In the genomic region with DNA sequence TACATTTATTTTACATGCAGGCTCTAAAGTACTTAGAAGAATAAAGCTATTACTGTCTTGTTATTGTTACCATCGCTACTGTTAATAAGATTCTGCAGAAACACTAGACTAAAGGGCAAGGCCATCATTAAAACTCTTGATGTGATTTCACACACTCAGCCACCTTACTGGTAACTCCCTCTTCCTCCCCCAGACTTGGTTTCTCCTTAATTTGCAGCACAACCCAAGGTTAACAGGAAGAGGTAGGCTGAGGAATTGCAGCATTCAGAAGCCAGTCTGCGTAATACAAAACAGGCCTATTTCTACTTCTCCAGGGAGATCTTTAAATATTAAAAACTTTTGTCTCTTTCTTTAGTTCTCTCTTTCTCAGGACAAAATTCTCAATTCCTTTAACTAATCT, we compare ENCODE assay signal across 26 cellular contexts.
"Had no signal": no experiment of that assay in that cellular context is flagged by ENCODE, and none has a peak within 500 bp of the region (broad histone marks: within the 10 kb centered on the region; RNA-seq: fewer than 3 reads in every experiment).

No MANE protein-coding gene starts in this region.

- DNase-seq: activated CD4-positive, alpha-beta T cell treated with anti-CD3 and anti-CD28 coated beads for 36 hours; activated CD4-positive, alpha-beta T cell treated with anti-CD3 and anti-CD28 coated beads, Interleukin-2, amount 50 U/mL, for 1 hour; activated CD4-positive, CD25-positive, alpha-beta regulatory T cell; activated CD8-positive, alpha-beta memory T cell treated with anti-CD3 and anti-CD28 coated beads, Interleukin-2, amount 50 U/mL, for 48 hours; activated CD8-positive, alpha-beta T cell treated with anti-CD3 and anti-CD28 coated beads for 36 hours; activated naive CD4-positive, alpha-beta T cell treated with anti-CD3 and anti-CD28 coated beads, Interleukin-2, amount 50 U/mL, for 16 hours; activated naive CD8-positive, alpha-beta T cell treated with anti-CD3 and anti-CD28 coated beads, Interleukin-2, amount 10 ng/mL, durations not matched to agents 7 days and 5 days; activated T-cell treated with anti-CD3 and anti-CD28 coated beads, Interleukin-2, amount 50 U/mL, for 1 hour; adrenal gland; anterior cingulate cortex; caudate nucleus; MM.1S; NCI-H1105 treated with DMSO at 0.1 percent for 48 hours; NCI-H146; NCI-H187 treated with DMSO at 0.1 percent for 48 hours; NCI-H2081 treated with DMSO at 0.1 percent for 48 hours; NCI-H2171 treated with DMSO at 0.1 percent for 48 hours; NCI-H226; NCI-H510A; NCI-H526 treated with DMSO at 0.1 percent for 48 hours; PC-9; SHP77 treated with DMSO at 0.1 percent for 48 hours; T-cell; T-helper 2 cell; T1000 had no signal

- H2AFZ ChIP-seq: PC-9 had no signal

- H3K27ac ChIP-seq: adrenal gland, breast epithelium, PC-9 had no signal

- H3K4me2 ChIP-seq: PC-9 had no signal

- H3K27me3 ChIP-seq: adrenal gland, breast epithelium had no signal

- ATAC-seq: activated CD4-positive, alpha-beta T cell treated with anti-CD3 and anti-CD28 coated beads for 36 hours; activated CD8-positive, alpha-beta T cell treated with anti-CD3 and anti-CD28 coated beads for 36 hours; T-cell had no signal

- H3K36me3 ChIP-seq: adrenal gland, breast epithelium had no signal

- H3K4me1 ChIP-seq: breast epithelium had no signal

- H3K4me3 ChIP-seq: adrenal gland, breast epithelium, PC-9 had no signal

- H3K9me3 ChIP-seq: breast epithelium had no signal
